In genomic region chr10:123854003-123854402, GRCh38 we compare ENCODE assay signal across 2 cellular contexts.
TF ChIP-seq lines count a peak whose summit lies in the region.

No MANE protein-coding gene starts in this region.

TF ChIP-seq in K562, 482 proteins besides CTCF, POLR2A, EP300 and RAD21 (continued from another document):
- TF ChIP-seq MAFG (tag; conservative IDR thresholded peaks at IDR 0.05) = peak; percentile 28; the same call in 1 of the 2 replicates

TF ChIP-seq in GM12891, 5 proteins besides CTCF, POLR2A, EP300 and RAD21 (continued from another document):
- TF ChIP-seq POLR2AphosphoS5 (IDR thresholded peaks at IDR 0.05; ENCODE audit: low read depth, low read length) = no peak
TF ChIP-seq in GM12891: peak in this region for 0.
